24 cellular contexts compared by ENCODE assay signal in genomic region chr2:218267259-218267658, GRCh38. TPM values are rescaled to one million over a fixed set of nuclear protein-coding genes. Genes with fewer than 3 reads are reported as not detected.
DNase-seq lines count a peak whose midpoint lies in the region; ATAC-seq, FAIRE-seq and TF ChIP-seq lines count a peak whose summit lies in the region.
"Had no signal": no experiment of that assay in that cellular context is flagged by ENCODE, and none has a peak within 500 bp of the region (broad histone marks: within the 10 kb centered on the region; RNA-seq: fewer than 3 reads in every experiment).

No MANE protein-coding gene starts in this region.

- no peaks in the 10 kb centered on the region for H3K9me3 ChIP-seq in kidney (ENCODE audit: control insufficient read depth in 1 of 2, low read length in 2 of 2)
- H3K9me3 ChIP-seq: adrenal gland, esophagus muscularis mucosa, gastroesophageal sphincter, neutrophil had no signal

- ATAC-seq in Right ventricle myocardium superior (ENCODE audit: poor library complexity) (no peak), left ventricle myocardium superior (no peak), HG03108 (IDR thresholded peaks at IDR 0.05; ENCODE audit: unreplicated experiment) (no peak)
- ATAC-seq: gastroesophageal sphincter, GM12878, left colon had no signal

- H3K9me3 Mint-ChIP-seq in activated T-helper 1 cell treated with anti-CD3 and anti-CD28 coated beads, Interleukin-12 subunit alpha, Interleukin-12 subunit beta, Interleukin-2, Interleukin-4 antibody, amounts not matched to agents 30 ng/mL and 10 ng/mL and 1 ng/mL, durations not matched to agents 14 hours and 24 hours and 36 hours = no peaks in the 10 kb centered on the region
- H3K9me3 Mint-ChIP-seq in type B pancreatic cell = no peaks in the 10 kb centered on the region

- peaks cover 1% of the 10 kb centered on the region for H3K27me3 Mint-ChIP-seq in activated T-helper 1 cell treated with anti-CD3 and anti-CD28 coated beads, Interleukin-12 subunit alpha, Interleukin-12 subunit beta, Interleukin-2, Interleukin-4 antibody, amounts not matched to agents 30 ng/mL and 10 ng/mL and 1 ng/mL, durations not matched to agents 14 hours and 24 hours and 36 hours (ENCODE audit: insufficient read depth)
- H3K27me3 Mint-ChIP-seq in type B pancreatic cell = no peaks in the 10 kb centered on the region

- intact Hi-C loops in Right ventricle myocardium superior (cut with DNase I) (loop anchor here (5.0 kb wide), 1 partner anchor 80 kb away; no protein-coding TSS in a partner anchor), left ventricle myocardium superior (cut with micrococcal nuclease) (no loop called here), kidney (cut with DNase I) (no loop called here)
- intact Hi-C loops in activated T-helper 1 cell treated with anti-CD3 and anti-CD28 coated beads, Interleukin-12 subunit alpha, Interleukin-12 subunit beta, Interleukin-2, Interleukin-4 antibody, amounts not matched to agents 30 ng/mL and 10 ng/mL and 1 ng/mL, durations not matched to agents 14 hours and 24 hours and 36 hours (cut with micrococcal nuclease) = no loop called here

- peaks cover 12 to 39% of the 10 kb centered on the region in 2 donors for H3K36me3 ChIP-seq in kidney (ENCODE audit: control insufficient read depth in 1 of 2, insufficient read depth in 2 of 2, low read length in 2 of 2)

- TF ChIP-seq POLR2A in erythroblast (IDR thresholded peaks at IDR 0.05; ENCODE audit: low read length) = no peak

- FAIRE-seq in kidney (lab: Jason Lieb, UNC) = no peak
- FAIRE-seq: GM12878 had no signal

- no peak overlapping the region for H3K27ac Mint-ChIP-seq in activated T-helper 1 cell treated with anti-CD3 and anti-CD28 coated beads, Interleukin-12 subunit alpha, Interleukin-12 subunit beta, Interleukin-2, Interleukin-4 antibody, amounts not matched to agents 30 ng/mL and 10 ng/mL and 1 ng/mL, durations not matched to agents 14 hours and 24 hours and 36 hours
- peak overlapping the region; percentile 39 for H3K27ac Mint-ChIP-seq in type B pancreatic cell

- peaks cover 38% of the 10 kb centered on the region for H3K4me1 Mint-ChIP-seq in activated T-helper 1 cell treated with anti-CD3 and anti-CD28 coated beads, Interleukin-12 subunit alpha, Interleukin-12 subunit beta, Interleukin-2, Interleukin-4 antibody, amounts not matched to agents 30 ng/mL and 10 ng/mL and 1 ng/mL, durations not matched to agents 14 hours and 24 hours and 36 hours (ENCODE audit: low read depth)
- peaks cover 31% of the 10 kb centered on the region for H3K4me1 Mint-ChIP-seq in type B pancreatic cell (ENCODE audit: unreplicated experiment)

- DNase-seq in Right ventricle myocardium superior (peak; percentile 21), left ventricle myocardium superior (no peak), kidney (peak; percentile 68), type B pancreatic cell (ENCODE audit: extremely low spot score, unreplicated experiment) (no peak), erythroblast (lab: John Stamatoyannopoulos, UW) (no peak)
- DNase-seq in activated T-helper 1 cell treated with anti-CD3 and anti-CD28 coated beads, Interleukin-12 subunit alpha, Interleukin-12 subunit beta, Interleukin-2, Interleukin-4 antibody, amounts not matched to agents 30 ng/mL and 10 ng/mL and 1 ng/mL, durations not matched to agents 14 hours and 24 hours and 36 hours (ENCODE audit: low spot score) = no peak
- DNase-seq in NK-92 treated with Interleukin-12 subunit alpha and Interleukin-12 subunit beta, amount 100 ng/mL, for 24 hours (lab: John Stamatoyannopoulos, UW) = no peak
- DNase-seq: activated CD4-positive, alpha-beta T cell treated with anti-CD3 and anti-CD28 coated beads, Interleukin-2, amount 50 U/mL, for 4 hours; adrenal gland; caudate nucleus; GM23248; midbrain; NCI-H1694 treated with DMSO at 0.1 percent for 48 hours; OCI-M1; SHP77 treated with DMSO at 0.1 percent for 48 hours; stimulated activated CD4-positive, alpha-beta T cell treated with anti-CD3 and anti-CD28 coated beads, Interleukin-4, amount 100 ng/mL, for 1 hour; trophoblast cell had no signal

- H3K4me1 ChIP-seq in kidney (ENCODE audit: control insufficient read depth in 1 of 2, insufficient read depth in 1 of 2, low read depth in 1 of 2, low read length in 2 of 2) = peaks cover 8 to 21% of the 10 kb centered on the region in 2 donors

- H3K4me3 Mint-ChIP-seq in activated T-helper 1 cell treated with anti-CD3 and anti-CD28 coated beads, Interleukin-12 subunit alpha, Interleukin-12 subunit beta, Interleukin-2, Interleukin-4 antibody, amounts not matched to agents 30 ng/mL and 10 ng/mL and 1 ng/mL, durations not matched to agents 14 hours and 24 hours and 36 hours = peak overlapping the region; percentile 31
- H3K4me3 Mint-ChIP-seq in type B pancreatic cell = peak overlapping the region; percentile 70

- H3K4me3 ChIP-seq in kidney (ENCODE audit: low read length in 2 of 2) = no peak overlapping the region
- H3K4me3 ChIP-seq: adrenal gland, esophagus muscularis mucosa, gastroesophageal sphincter, GM12878, GM23248, smooth muscle cell had no signal

- H3K27ac ChIP-seq in kidney (ENCODE audit: low read depth in 2 of 2, low read length in 2 of 2) = no peak overlapping the region
- H3K27ac ChIP-seq: adrenal gland, esophagus muscularis mucosa, gastroesophageal sphincter, GM23248, neutrophil had no signal

- no peak overlapping the region for H3K9ac ChIP-seq in kidney (ENCODE audit: low read length in 2 of 2)
- H3K9ac ChIP-seq: GM23248 had no signal

- TF ChIP-seq CTCF in kidney (IDR thresholded peaks at IDR 0.05; ENCODE audit: borderline replicate concordance, extremely low read depth, insufficient read depth) (no peak), type B pancreatic cell (conservative IDR thresholded peaks at IDR 0.05) (no peak)

- peaks cover 30% of the 10 kb centered on the region for H3K36me3 Mint-ChIP-seq in activated T-helper 1 cell treated with anti-CD3 and anti-CD28 coated beads, Interleukin-12 subunit alpha, Interleukin-12 subunit beta, Interleukin-2, Interleukin-4 antibody, amounts not matched to agents 30 ng/mL and 10 ng/mL and 1 ng/mL, durations not matched to agents 14 hours and 24 hours and 36 hours (ENCODE audit: low read depth)
- peaks cover 22% of the 10 kb centered on the region for H3K36me3 Mint-ChIP-seq in type B pancreatic cell

RNA-seq across cellular contexts. Expression of gene AAMP, which starts 2.7 kb away (rescaled TPM):
- total RNA-seq in Right ventricle myocardium superior (48.4 TPM), left ventricle myocardium superior (47.7 TPM), kidney (70.1 TPM), type B pancreatic cell (ENCODE audit: low replicate concordance) (82.2 and 97.8 TPM in 2 replicates)
- 88.0 and 90.2 TPM in 2 replicates for total RNA-seq in activated T-helper 1 cell treated with anti-CD3 and anti-CD28 coated beads, Interleukin-12 subunit alpha, Interleukin-12 subunit beta, Interleukin-2, Interleukin-4 antibody, amounts not matched to agents 30 ng/mL and 10 ng/mL and 1 ng/mL, durations not matched to agents 14 hours and 24 hours and 36 hours
- 108 TPM for polyA plus RNA-seq in kidney (ENCODE audit: insufficient read depth, low read depth, low replicate concordance)

RNA-seq across cellular contexts. Expression of gene PNKD, which starts 3.1 kb away (rescaled TPM):
- 72.9 TPM for total RNA-seq in Right ventricle myocardium superior
- total RNA-seq in left ventricle myocardium superior = 67.1 TPM
- total RNA-seq in activated T-helper 1 cell treated with anti-CD3 and anti-CD28 coated beads, Interleukin-12 subunit alpha, Interleukin-12 subunit beta, Interleukin-2, Interleukin-4 antibody, amounts not matched to agents 30 ng/mL and 10 ng/mL and 1 ng/mL, durations not matched to agents 14 hours and 24 hours and 36 hours = 18.6 and 20.3 TPM in 2 replicates
- total RNA-seq in kidney = 90.6 TPM
- 244 TPM for polyA plus RNA-seq in kidney (ENCODE audit: insufficient read depth, low read depth, low replicate concordance)
- 58.4 and 66.4 TPM in 2 replicates for total RNA-seq in type B pancreatic cell (ENCODE audit: low replicate concordance)

RNA-seq across cellular contexts. Expression of gene GPBAR1, which starts 6.4 kb away (rescaled TPM):
- total RNA-seq in Right ventricle myocardium superior (1.8 TPM), left ventricle myocardium superior (0.67 TPM), kidney (3.2 TPM), type B pancreatic cell (ENCODE audit: low replicate concordance) (2.1 and 5.7 TPM in 2 replicates)
- total RNA-seq in activated T-helper 1 cell treated with anti-CD3 and anti-CD28 coated beads, Interleukin-12 subunit alpha, Interleukin-12 subunit beta, Interleukin-2, Interleukin-4 antibody, amounts not matched to agents 30 ng/mL and 10 ng/mL and 1 ng/mL, durations not matched to agents 14 hours and 24 hours and 36 hours = 0.54 and 0.78 TPM in 2 replicates
- polyA plus RNA-seq in kidney (ENCODE audit: insufficient read depth, low read depth, low replicate concordance) = 6.0 TPM
- total RNA-seq: GM23248 had no signal
- polyA plus RNA-seq: GM23248 had no signal

RNA-seq across cellular contexts. Expression of gene TMBIM1, which starts 25.0 kb away (rescaled TPM):
- total RNA-seq in Right ventricle myocardium superior (117 TPM), left ventricle myocardium superior (109 TPM), kidney (217 TPM), type B pancreatic cell (ENCODE audit: low replicate concordance) (94.5 and 303 TPM in 2 replicates)
- 66.2 and 70.5 TPM in 2 replicates for total RNA-seq in activated T-helper 1 cell treated with anti-CD3 and anti-CD28 coated beads, Interleukin-12 subunit alpha, Interleukin-12 subunit beta, Interleukin-2, Interleukin-4 antibody, amounts not matched to agents 30 ng/mL and 10 ng/mL and 1 ng/mL, durations not matched to agents 14 hours and 24 hours and 36 hours
- 130 TPM for polyA plus RNA-seq in kidney (ENCODE audit: insufficient read depth, low read depth, low replicate concordance)

RNA-seq across cellular contexts. Expression of gene ARPC2, which starts 50.3 kb away (rescaled TPM):
- 123 TPM for total RNA-seq in Right ventricle myocardium superior
- total RNA-seq in left ventricle myocardium superior = 139 TPM
- 507 and 509 TPM in 2 replicates for total RNA-seq in activated T-helper 1 cell treated with anti-CD3 and anti-CD28 coated beads, Interleukin-12 subunit alpha, Interleukin-12 subunit beta, Interleukin-2, Interleukin-4 antibody, amounts not matched to agents 30 ng/mL and 10 ng/mL and 1 ng/mL, durations not matched to agents 14 hours and 24 hours and 36 hours
- total RNA-seq in kidney = 252 TPM
- polyA plus RNA-seq in kidney (ENCODE audit: insufficient read depth, low read depth, low replicate concordance) = 195 TPM
- 211 and 384 TPM in 2 replicates for total RNA-seq in type B pancreatic cell (ENCODE audit: low replicate concordance)

Comparison
In these comparisons a context has a peak if more than half of its experiments do, and no peak if none do; other contexts are left out.
1. DNase-seq: peak in Right ventricle myocardium superior (single experiment) and kidney (single experiment); none in left ventricle myocardium superior (single experiment), activated T-helper 1 cell treated with anti-CD3 and anti-CD28 coated beads, Interleukin-12 subunit alpha, Interleukin-12 subunit beta, Interleukin-2, Interleukin-4 antibody, amounts not matched to agents 30 ng/mL and 10 ng/mL and 1 ng/mL, durations not matched to agents 14 hours and 24 hours and 36 hours (single experiment), type B pancreatic cell (single experiment), erythroblast (0 of 2) and NK-92 treated with Interleukin-12 subunit alpha and Interleukin-12 subunit beta, amount 100 ng/mL, for 24 hours (single experiment).